ENCODE assay signal across 8 cellular contexts in the genomic region with DNA sequence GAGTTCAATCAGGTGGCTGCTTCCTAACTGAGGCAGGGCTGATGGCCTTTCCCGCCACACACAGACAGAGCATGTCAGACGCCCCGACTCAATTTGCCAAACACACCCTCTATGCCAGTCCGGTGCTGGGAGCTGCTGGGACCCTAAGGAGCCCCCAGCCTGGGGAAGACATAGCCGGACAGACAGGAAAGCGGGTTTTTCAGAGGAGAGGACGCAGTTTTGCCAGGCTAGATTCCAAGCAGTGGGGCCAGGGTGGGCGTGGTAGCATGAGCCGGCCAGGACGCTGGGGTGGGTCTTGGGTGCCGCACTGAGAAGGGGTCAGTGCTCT. TPM values are rescaled to one million over a fixed set of nuclear protein-coding genes. Genes with fewer than 3 reads are reported as not detected.
A peak's percentile ranks its signal among the peaks of the same experiment; 100 is the strongest.
DNase-seq lines count a peak whose midpoint lies in the region; ATAC-seq and TF ChIP-seq lines count a peak whose summit lies in the region.

No MANE protein-coding gene starts in this region.

- H3F3A ChIP-seq in GM23248 (ENCODE audit: insufficient read depth), result 0 out of 2 replicates have a peak, but pooled peaks cover 6% of the 10 kb centered on the region

- no peak for TF ChIP-seq CTCF in fibroblast of pulmonary artery (IDR thresholded peaks at IDR 0.05; ENCODE audit: low read length, missing control alignments)

- H2AFZ ChIP-seq in GM23248, result peak overlapping the region; percentile 70

- no peaks in the 10 kb centered on the region for H3K36me3 ChIP-seq in GM23248 (ENCODE audit: low read depth)

- H3K27me3 ChIP-seq in GM23248 (replicated peaks; ENCODE audit: insufficient read depth), result no peaks in the 10 kb centered on the region

- no peaks in the 10 kb centered on the region for H4K20me1 ChIP-seq in GM23248 (ENCODE audit: insufficient read depth)

- no peak overlapping the region for H3K27ac ChIP-seq in GM23248
- peak overlapping the region in 6 of 21 experiments; percentile 36 to 93 (median 55) for H3K27ac ChIP-seq in skin epidermis

- 7 to 12% methylated on average over 11 of the region's 11 CpGs for WGBS in GM23248 (ENCODE audit: low coverage in 1 of 2, low lambda C conversion rate in 2 of 2, missing lambda C conversion rate in 2 of 2), 2 experiments

- no peaks in the 10 kb centered on the region for H3K9me2 ChIP-seq in GM23248 (ENCODE audit: insufficient read depth)

- H3K4me3 ChIP-seq in GM23248 (peak overlapping the region; percentile 83), fibroblast of pulmonary artery (replicated peaks; ENCODE audit: low read depth, low read length) (peak overlapping the region; percentile 43), skin epidermis (peak overlapping the region; percentile 61 to 85 (median 81))

- in situ Hi-C loops in GM23248 (cut with MboI), result no loop called here

- 0 out of 2 replicates have a peak, but pooled peaks cover 4% of the 10 kb centered on the region for H3K4me1 ChIP-seq in GM23248 (ENCODE audit: insufficient read depth)

- no peaks in the 10 kb centered on the region for H3K9me3 ChIP-seq in GM23248 (ENCODE audit: low read depth)

- no peaks in the 10 kb centered on the region; the same call in 1 of the 2 replicates for H3K79me2 ChIP-seq in GM23248 (ENCODE audit: insufficient read depth)

- peak overlapping the region; percentile 73 for H3K4me2 ChIP-seq in GM23248 (ENCODE audit: unreplicated experiment)

- ATAC-seq in SK-N-SH treated with all-trans-retinoic acid at 6 μM for 48 hours, result peak; percentile 20; the same call in 2 of the 3 replicates
- no peak for ATAC-seq in HG03108 (IDR thresholded peaks at IDR 0.05; ENCODE audit: unreplicated experiment)

- DNase-seq in GM23248 (no peak), fibroblast of pulmonary artery (ENCODE audit: low read depth) (no peak), pons (ENCODE audit: low spot score) (no peak), SKM-1 (lab: John Stamatoyannopoulos, UW; ENCODE audit: unreplicated experiment) (no peak), NK-92 (lab: John Stamatoyannopoulos, UW; ENCODE audit: unreplicated experiment) (no peak)

- H3K9ac ChIP-seq in GM23248, result peak overlapping the region; percentile 41

TF ChIP-seq in SK-N-SH treated with all-trans-retinoic acid at 6 μM for 48 hours, 23 proteins besides CTCF, POLR2A, EP300 and RAD21:
- TF ChIP-seq ZNF70 (CRISPR knock-in tag; IDR thresholded peaks at IDR 0.05) (no peak), PPARA (CRISPR knock-in tag; IDR thresholded peaks at IDR 0.05; ENCODE audit: borderline replicate concordance) (no peak), CSDC2 (CRISPR knock-in tag; IDR thresholded peaks at IDR 0.05) (no peak), GLIS3 (CRISPR knock-in tag; IDR thresholded peaks at IDR 0.05) (no peak), ZC3H10 (CRISPR knock-in tag; IDR thresholded peaks at IDR 0.05) (no peak)
- TF ChIP-seq, protein P1, sequence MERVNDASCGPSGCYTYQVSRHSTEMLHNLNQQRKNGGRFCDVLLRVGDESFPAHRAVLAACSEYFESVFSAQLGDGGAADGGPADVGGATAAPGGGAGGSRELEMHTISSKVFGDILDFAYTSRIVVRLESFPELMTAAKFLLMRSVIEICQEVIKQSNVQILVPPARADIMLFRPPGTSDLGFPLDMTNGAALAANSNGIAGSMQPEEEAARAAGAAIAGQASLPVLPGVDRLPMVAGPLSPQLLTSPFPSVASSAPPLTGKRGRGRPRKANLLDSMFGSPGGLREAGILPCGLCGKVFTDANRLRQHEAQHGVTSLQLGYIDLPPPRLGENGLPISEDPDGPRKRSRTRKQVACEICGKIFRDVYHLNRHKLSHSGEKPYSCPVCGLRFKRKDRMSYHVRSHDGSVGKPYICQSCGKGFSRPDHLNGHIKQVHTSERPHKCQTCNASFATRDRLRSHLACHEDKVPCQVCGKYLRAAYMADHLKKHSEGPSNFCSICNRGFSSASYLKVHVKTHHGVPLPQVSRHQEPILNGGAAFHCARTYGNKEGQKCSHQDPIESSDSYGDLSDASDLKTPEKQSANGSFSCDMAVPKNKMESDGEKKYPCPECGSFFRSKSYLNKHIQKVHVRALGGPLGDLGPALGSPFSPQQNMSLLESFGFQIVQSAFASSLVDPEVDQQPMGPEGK (CRISPR knock-in tag; IDR thresholded peaks at IDR 0.05; ENCODE audit: borderline replicate concordance), result no peak
- TF ChIP-seq, protein P2, sequence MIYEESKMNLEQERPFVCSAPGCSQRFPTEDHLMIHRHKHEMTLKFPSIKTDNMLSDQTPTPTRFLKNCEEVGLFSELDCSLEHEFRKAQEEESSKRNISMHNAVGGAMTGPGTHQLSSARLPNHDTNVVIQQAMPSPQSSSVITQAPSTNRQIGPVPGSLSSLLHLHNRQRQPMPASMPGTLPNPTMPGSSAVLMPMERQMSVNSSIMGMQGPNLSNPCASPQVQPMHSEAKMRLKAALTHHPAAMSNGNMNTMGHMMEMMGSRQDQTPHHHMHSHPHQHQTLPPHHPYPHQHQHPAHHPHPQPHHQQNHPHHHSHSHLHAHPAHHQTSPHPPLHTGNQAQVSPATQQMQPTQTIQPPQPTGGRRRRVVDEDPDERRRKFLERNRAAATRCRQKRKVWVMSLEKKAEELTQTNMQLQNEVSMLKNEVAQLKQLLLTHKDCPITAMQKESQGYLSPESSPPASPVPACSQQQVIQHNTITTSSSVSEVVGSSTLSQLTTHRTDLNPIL (CRISPR knock-in tag; IDR thresholded peaks at IDR 0.05; ENCODE audit: low read depth), result no peak
- TF ChIP-seq, protein P3, sequence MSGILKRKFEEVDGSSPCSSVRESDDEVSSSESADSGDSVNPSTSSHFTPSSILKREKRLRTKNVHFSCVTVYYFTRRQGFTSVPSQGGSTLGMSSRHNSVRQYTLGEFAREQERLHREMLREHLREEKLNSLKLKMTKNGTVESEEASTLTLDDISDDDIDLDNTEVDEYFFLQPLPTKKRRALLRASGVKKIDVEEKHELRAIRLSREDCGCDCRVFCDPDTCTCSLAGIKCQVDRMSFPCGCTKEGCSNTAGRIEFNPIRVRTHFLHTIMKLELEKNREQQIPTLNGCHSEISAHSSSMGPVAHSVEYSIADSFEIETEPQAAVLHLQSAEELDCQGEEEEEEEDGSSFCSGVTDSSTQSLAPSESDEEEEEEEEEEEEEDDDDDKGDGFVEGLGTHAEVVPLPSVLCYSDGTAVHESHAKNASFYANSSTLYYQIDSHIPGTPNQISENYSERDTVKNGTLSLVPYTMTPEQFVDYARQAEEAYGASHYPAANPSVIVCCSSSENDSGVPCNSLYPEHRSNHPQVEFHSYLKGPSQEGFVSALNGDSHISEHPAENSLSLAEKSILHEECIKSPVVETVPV (CRISPR knock-in tag; IDR thresholded peaks at IDR 0.05), result no peak
- TF ChIP-seq, protein P4, sequence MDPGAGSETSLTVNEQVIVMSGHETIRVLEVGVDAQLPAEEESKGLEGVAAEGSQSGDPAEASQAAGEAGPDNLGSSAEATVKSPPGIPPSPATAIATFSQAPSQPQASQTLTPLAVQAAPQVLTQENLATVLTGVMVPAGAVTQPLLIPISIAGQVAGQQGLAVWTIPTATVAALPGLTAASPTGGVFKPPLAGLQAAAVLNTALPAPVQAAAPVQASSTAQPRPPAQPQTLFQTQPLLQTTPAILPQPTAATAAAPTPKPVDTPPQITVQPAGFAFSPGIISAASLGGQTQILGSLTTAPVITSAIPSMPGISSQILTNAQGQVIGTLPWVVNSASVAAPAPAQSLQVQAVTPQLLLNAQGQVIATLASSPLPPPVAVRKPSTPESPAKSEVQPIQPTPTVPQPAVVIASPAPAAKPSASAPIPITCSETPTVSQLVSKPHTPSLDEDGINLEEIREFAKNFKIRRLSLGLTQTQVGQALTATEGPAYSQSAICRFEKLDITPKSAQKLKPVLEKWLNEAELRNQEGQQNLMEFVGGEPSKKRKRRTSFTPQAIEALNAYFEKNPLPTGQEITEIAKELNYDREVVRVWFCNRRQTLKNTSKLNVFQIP (CRISPR knock-in tag; IDR thresholded peaks at IDR 0.05; ENCODE audit: borderline replicate concordance, low read depth), result no peak

RNA-seq across cellular contexts. Expression of a gene that starts 19.8 kb away (rescaled TPM):
- 3.2 and 3.8 TPM in 2 replicates for total RNA-seq in GM23248 (2014; rRNA removed; shearing (Covaris generic))
- polyA plus RNA-seq in GM23248 (2016; fragmentation: Nextera tagmentation; extraction: Ambion mirVana), result 5.6 and 6.1 TPM in 2 replicates

RNA-seq across cellular contexts. Expression of a gene that starts 30.6 kb away (rescaled TPM):
- not detected in 2 replicates for total RNA-seq in GM23248 (2014; rRNA removed; shearing (Covaris generic))
- not detected in 2 replicates for polyA plus RNA-seq in GM23248 (2016; fragmentation: Nextera tagmentation; extraction: Ambion mirVana)

RNA-seq across cellular contexts. Expression of a gene that starts 35.6 kb away (rescaled TPM):
- total RNA-seq in GM23248 (2014; rRNA removed; shearing (Covaris generic)), result 29.2 and 48.9 TPM in 2 replicates
- 1.5 and 1.6 TPM in 2 replicates for polyA plus RNA-seq in GM23248 (2016; fragmentation: Nextera tagmentation; extraction: Ambion mirVana)

RNA-seq across cellular contexts. Expression of a gene that starts 56.3 kb away (rescaled TPM):
- total RNA-seq in GM23248 (2014; rRNA removed; shearing (Covaris generic)), result 0.86 and 15.9 TPM in 2 replicates
- 10.3 and 14.3 TPM in 2 replicates for polyA plus RNA-seq in GM23248 (2016; fragmentation: Nextera tagmentation; extraction: Ambion mirVana)
